In genomic region chr11:75560644-75561043, GRCh38 we compare ENCODE assay signal across 12 cellular contexts. TPM values are rescaled to one million over a fixed set of nuclear protein-coding genes. Genes with fewer than 3 reads are reported as not detected.
DNase-seq lines count a peak whose midpoint lies in the region; ATAC-seq and TF ChIP-seq lines count a peak whose summit lies in the region.
"Had no signal": no experiment of that assay in that cellular context is flagged by ENCODE, and none has a peak within 500 bp of the region (broad histone marks: within the 10 kb centered on the region; RNA-seq: fewer than 3 reads in every experiment).

No MANE protein-coding gene starts in this region.

- no peak overlapping the region for H3K27ac Mint-ChIP-seq in CD8-positive, alpha-beta T cell
- H3K27ac Mint-ChIP-seq in T-helper 17 cell (no peak overlapping the region), progenitor cell of endocrine pancreas (peak overlapping the region; percentile 45)

- H3K36me3 Mint-ChIP-seq in CD8-positive, alpha-beta T cell: peaks cover 7% of the 10 kb centered on the region
- H3K36me3 Mint-ChIP-seq in T-helper 17 cell (ENCODE audit: low read depth) (no peaks in the 10 kb centered on the region), progenitor cell of endocrine pancreas (ENCODE audit: insufficient read depth) (no peaks in the 10 kb centered on the region)

- CTCF ChIA-PET in CD8-positive, alpha-beta T cell (lab: Charles Lee): interaction anchor here (1.7 to 10.0 kb wide), 2 partner anchors 16 to 116 kb away, joined by 4 to 65 read pairs; no protein-coding TSS in a partner anchor
- CTCF ChIA-PET in GM10248 (lab: Yijun Ruan, JAX): interaction anchor here (1.0 to 2.1 kb wide), 6 partner anchors 9 to 152 kb away, joined by 3 to 5 read pairs (median 4); no protein-coding TSS in a partner anchor

- no peak for TF ChIP-seq CTCF in CD8-positive, alpha-beta T cell (IDR thresholded peaks at IDR 0.05)
- TF ChIP-seq CTCF in esophagus squamous epithelium (IDR thresholded peaks at IDR 0.05) (no peak), progenitor cell of endocrine pancreas (IDR thresholded peaks at IDR 0.05; ENCODE audit: unreplicated experiment) (no peak), GM10248 (IDR thresholded peaks at IDR 0.05; ENCODE audit: control extremely low read depth, extremely low read depth, low read depth, missing control alignments) (no peak)

- intact Hi-C loops in CD8-positive, alpha-beta T cell (cut with DNase I, micrococcal nuclease): loop anchor here in 1 of 2 experiments (5.0 to 10.0 kb wide), 2 partner anchors 204 to 822 kb away; partner anchors contain the start of genes DGAT2, GVQW3 and THAP12
- intact Hi-C loops in esophagus squamous epithelium (cut with DNase I): no loop called here

- no peak for ATAC-seq in CD8-positive, alpha-beta T cell
- ATAC-seq in T-helper 17 cell (no peak), GM18520 (IDR thresholded peaks at IDR 0.05; ENCODE audit: unreplicated experiment) (no peak)

- H3K4me1 ChIP-seq in CD8-positive, alpha-beta T cell (ENCODE audit: insufficient read depth, low read length): peaks cover 31% of the 10 kb centered on the region
- peaks cover 51 to 90% (median 61%) of the 10 kb centered on the region in 3 donors for H3K4me1 ChIP-seq in esophagus squamous epithelium

- POLR2A ChIA-PET in CD8-positive, alpha-beta T cell (lab: Charles Lee): interaction anchor here (0.7 to 2.4 kb wide), 2 partner anchors 23 to 84 kb away, joined by 3 to 12 read pairs; no protein-coding TSS in a partner anchor
- POLR2A ChIA-PET in GM10248 (lab: Yijun Ruan, JAX): no interaction called here

- H3K9me3 Mint-ChIP-seq in CD8-positive, alpha-beta T cell: no peaks in the 10 kb centered on the region
- H3K9me3 Mint-ChIP-seq in progenitor cell of endocrine pancreas (ENCODE audit: low read depth): no peaks in the 10 kb centered on the region

- no peaks in the 10 kb centered on the region for H3K9me3 ChIP-seq in CD8-positive, alpha-beta T cell (ENCODE audit: low read length)
- H3K9me3 ChIP-seq in T-helper 17 cell (ENCODE audit: control insufficient read depth, low read length, poor library complexity, severe bottlenecking): no peaks in the 10 kb centered on the region
- H3K9me3 ChIP-seq in esophagus squamous epithelium: no peaks in the 10 kb centered on the region

- no peak for DNase-seq in CD8-positive, alpha-beta T cell
- no peak for DNase-seq in T-helper 17 cell
- no peak for DNase-seq in esophagus squamous epithelium (lab: John Stamatoyannopoulos, UW)
- no peak for DNase-seq in progenitor cell of endocrine pancreas (ENCODE audit: low spot score, unreplicated experiment)
- DNase-seq in stimulated activated CD4-positive, alpha-beta T cell treated with anti-CD3 and anti-CD28 coated beads, Interleukin-2, amount 100 ng/mL, for 48 hours: no peak
- DNase-seq in GM10248 (ENCODE audit: extremely low spot score): no peak
- no peak for DNase-seq in effector CD4-positive, alpha-beta T cell
- DNase-seq: central memory CD4-positive, alpha-beta T cell; glutamatergic neuron; NCI-H1092 treated with DMSO at 0.1 percent for 48 hours; stimulated activated CD4-positive, alpha-beta T cell treated with anti-CD3 and anti-CD28 coated beads, Interleukin-4, amount 100 ng/mL, for 4 hours had no signal

- H3K4me3 Mint-ChIP-seq in CD8-positive, alpha-beta T cell: peak overlapping the region; percentile 98
- H3K4me3 Mint-ChIP-seq in T-helper 17 cell (peak overlapping the region; percentile 98), progenitor cell of endocrine pancreas (ENCODE audit: low read depth) (peak overlapping the region; percentile 70)

- no peaks in the 10 kb centered on the region for H3K36me3 ChIP-seq in CD8-positive, alpha-beta T cell (ENCODE audit: insufficient read depth, low read length)
- H3K36me3 ChIP-seq in esophagus squamous epithelium: no peaks in the 10 kb centered on the region

- 57 to 75% methylated on average over 1 of the region's 1 CpG for WGBS in esophagus squamous epithelium, 2 donors

- TF ChIP-seq POLR2A in esophagus squamous epithelium (IDR thresholded peaks at IDR 0.05): no peak

- no peak overlapping the region for H3K4me3 ChIP-seq in CD8-positive, alpha-beta T cell (ENCODE audit: low read depth, low read length)
- H3K4me3 ChIP-seq in esophagus squamous epithelium: no peak overlapping the region

- no peaks in the 10 kb centered on the region for H3K27me3 Mint-ChIP-seq in CD8-positive, alpha-beta T cell (ENCODE audit: low read depth)
- peaks cover 5% of the 10 kb centered on the region for H3K27me3 Mint-ChIP-seq in T-helper 17 cell
- no peaks in the 10 kb centered on the region for H3K27me3 Mint-ChIP-seq in progenitor cell of endocrine pancreas

- no peak overlapping the region for H3K27ac ChIP-seq in CD8-positive, alpha-beta T cell (ENCODE audit: low read depth, low read length)
- H3K27ac ChIP-seq in esophagus squamous epithelium: peak overlapping the region in 3 of 4 donors; percentile 95 to 99 (median 98)

- peaks cover 39% of the 10 kb centered on the region for H3K4me1 Mint-ChIP-seq in CD8-positive, alpha-beta T cell (ENCODE audit: low read depth)
- H3K4me1 Mint-ChIP-seq in T-helper 17 cell (peaks cover 28% of the 10 kb centered on the region), progenitor cell of endocrine pancreas (ENCODE audit: low read depth) (peaks cover 35% of the 10 kb centered on the region)

- H3K27me3 ChIP-seq in CD8-positive, alpha-beta T cell (ENCODE audit: insufficient read depth, low read length): no peaks in the 10 kb centered on the region
- H3K27me3 ChIP-seq in esophagus squamous epithelium: peaks cover 0 to 6% (median 0%) of the 10 kb centered on the region in 4 donors

RNA-seq across cellular contexts. Expression of gene SERPINH1, which starts 1.4 kb away (rescaled TPM):
- 1 to 10 TPM; 2.1 to 2.4 TPM for total RNA-seq in CD8-positive, alpha-beta T cell
- total RNA-seq in T-helper 17 cell (1 to 10 TPM; 3.5 to 3.6 TPM), esophagus squamous epithelium (10 to 100 TPM; 41.4 to 70.1 (median 46.5) TPM), progenitor cell of endocrine pancreas (223 and 234 TPM in 2 replicates)

RNA-seq across cellular contexts. Expression of gene GDPD5, which starts 34.9 kb away (rescaled TPM):
- 10 to 100 TPM; 15.9 to 18.3 TPM for total RNA-seq in CD8-positive, alpha-beta T cell
- 100 to 1,000 TPM in 1 of 2 donors, 10 to 100 TPM in 1; 77.3 to 108 TPM for total RNA-seq in T-helper 17 cell
- 1 to 10 TPM in 3 of 4 donors, under 1 TPM in 1; 0.57 to 2.3 (median 1.6) TPM for total RNA-seq in esophagus squamous epithelium
- 32.4 and 33.1 TPM in 2 replicates for total RNA-seq in progenitor cell of endocrine pancreas

Comparison
In these comparisons a context has a peak if more than half of its experiments do, and no peak if none do; other contexts are left out.
1. RNA of gene SERPINH1, which starts 1.4 kb away (total RNA-seq): 223 to 234 TPM in progenitor cell of endocrine pancreas and 41.4 to 70.1 TPM in esophagus squamous epithelium; 3.5 to 3.6 TPM in T-helper 17 cell and 2.1 to 2.4 TPM in CD8-positive, alpha-beta T cell; every median in the first group is over 4 times any median in the second.
2. RNA of gene GDPD5, which starts 34.9 kb away (total RNA-seq): 77.3 to 108 TPM in T-helper 17 cell, 32.4 to 33.1 TPM in progenitor cell of endocrine pancreas and 15.9 to 18.3 TPM in CD8-positive, alpha-beta T cell; 0.57 to 2.3 TPM in esophagus squamous epithelium; every median in the first group is over 4 times any median in the second.
3. Peak in every context shown above with its lines, with median percentiles within 50 percentile points of each other: H3K4me3 Mint-ChIP-seq.